Comparison of ENCODE assay signal across 15 cellular contexts in genomic region chr12:122944588-122944987, GRCh38. TPM values are rescaled to one million over a fixed set of nuclear protein-coding genes. Genes with fewer than 3 reads are reported as not detected.
DNase-seq lines count a peak whose midpoint lies in the region; ATAC-seq lines count a peak whose summit lies in the region.
"Had no signal": no experiment of that assay in that cellular context is flagged by ENCODE, and none has a peak within 500 bp of the region (broad histone marks: within the 10 kb centered on the region; RNA-seq: fewer than 3 reads in every experiment).

No MANE protein-coding gene starts in this region.

- no peak for ATAC-seq in effector memory CD8-positive, alpha-beta T cell (replicated peaks)
- ATAC-seq in activated naive CD8-positive, alpha-beta T cell treated with anti-CD3 and anti-CD28 coated beads, Interleukin-2, amount 50 U/mL, for 24 hours, result no peak
- ATAC-seq in HG03108 (IDR thresholded peaks at IDR 0.05; ENCODE audit: unreplicated experiment) (no peak), HG03025 (IDR thresholded peaks at IDR 0.05; ENCODE audit: low FRiP score, unreplicated experiment) (no peak)

- no peaks in the 10 kb centered on the region for H3K9me3 Mint-ChIP-seq in effector memory CD8-positive, alpha-beta T cell
- H3K9me3 Mint-ChIP-seq in T-helper 2 cell treated with Interferon-gamma antibody and Interleukin-4, amounts not matched to agents 5 μg/mL and 100 μg/mL, for 36 hours, result no peaks in the 10 kb centered on the region
- no peaks in the 10 kb centered on the region for H3K9me3 Mint-ChIP-seq in activated naive CD8-positive, alpha-beta T cell treated with anti-CD3 and anti-CD28 coated beads, Interleukin-2, amount 50 U/mL, for 24 hours
- H3K9me3 Mint-ChIP-seq: activated CD4-positive, alpha-beta T cell treated with anti-CD3 and anti-CD28 coated beads, Interleukin-2, amount 10 ng/mL, durations not matched to agents 7 days and 5 days; central memory CD8-positive, alpha-beta T cell; IgD-negative memory B cell had no signal

- peak overlapping the region; percentile 35 to 57 for H3K27ac Mint-ChIP-seq in effector memory CD8-positive, alpha-beta T cell
- no peak overlapping the region for H3K27ac Mint-ChIP-seq in T-helper 2 cell treated with Interferon-gamma antibody and Interleukin-4, amounts not matched to agents 5 μg/mL and 100 μg/mL, for 36 hours
- H3K27ac Mint-ChIP-seq in activated naive CD8-positive, alpha-beta T cell treated with anti-CD3 and anti-CD28 coated beads, Interleukin-2, amount 50 U/mL, for 24 hours, result no peak overlapping the region
- H3K27ac Mint-ChIP-seq: IgD-negative memory B cell had no signal

- peaks cover 28 to 38% of the 10 kb centered on the region in 2 donors for H3K4me1 Mint-ChIP-seq in effector memory CD8-positive, alpha-beta T cell (ENCODE audit: low read depth in 2 of 2)
- peaks cover 17% of the 10 kb centered on the region for H3K4me1 Mint-ChIP-seq in T-helper 2 cell treated with Interferon-gamma antibody and Interleukin-4, amounts not matched to agents 5 μg/mL and 100 μg/mL, for 36 hours (ENCODE audit: low read depth)
- H3K4me1 Mint-ChIP-seq in activated naive CD8-positive, alpha-beta T cell treated with anti-CD3 and anti-CD28 coated beads, Interleukin-2, amount 50 U/mL, for 24 hours, result peaks cover 33% of the 10 kb centered on the region

- H3K4me3 Mint-ChIP-seq in effector memory CD8-positive, alpha-beta T cell, result no peak overlapping the region
- no peak overlapping the region for H3K4me3 Mint-ChIP-seq in T-helper 2 cell treated with Interferon-gamma antibody and Interleukin-4, amounts not matched to agents 5 μg/mL and 100 μg/mL, for 36 hours
- H3K4me3 Mint-ChIP-seq in activated naive CD8-positive, alpha-beta T cell treated with anti-CD3 and anti-CD28 coated beads, Interleukin-2, amount 50 U/mL, for 24 hours, result no peak overlapping the region
- H3K4me3 Mint-ChIP-seq: activated CD4-positive, alpha-beta T cell treated with anti-CD3 and anti-CD28 coated beads, Interleukin-2, amount 10 ng/mL, durations not matched to agents 7 days and 5 days; central memory CD8-positive, alpha-beta T cell; IgD-negative memory B cell had no signal

- peak; percentile 41 for DNase-seq in AG08395 (ENCODE audit: low spot score)
- DNase-seq in NCI-H446 treated with DMSO at 0.1 percent for 48 hours (lab: John Stamatoyannopoulos, UW), result peak; percentile 73
- DNase-seq in effector memory CD8-positive, alpha-beta T cell, result no peak
- peak; percentile 48 for DNase-seq in mucosa of gallbladder (ENCODE audit: low spot score)
- DNase-seq in T-helper 2 cell treated with Interferon-gamma antibody and Interleukin-4, amounts not matched to agents 5 μg/mL and 100 μg/mL, for 36 hours (ENCODE audit: low spot score), result no peak
- DNase-seq in activated naive CD8-positive, alpha-beta T cell treated with anti-CD3 and anti-CD28 coated beads, Interleukin-2, amount 50 U/mL, for 24 hours, result no peak
- DNase-seq: activated CD4-positive, alpha-beta T cell treated with anti-CD3 and anti-CD28 coated beads, Interleukin-2, amount 10 ng/mL, durations not matched to agents 7 days and 5 days; AML-193; left cardiac atrium; NK-92 treated with Interleukin-12 subunit alpha and Interleukin-12 subunit beta, amount 100 ng/mL, for 24 hours; stimulated activated CD4-positive, alpha-beta T cell treated with anti-CD3 and anti-CD28 coated beads, Interleukin-15, amount 100 ng/mL, for 24 hours had no signal

- H3K36me3 Mint-ChIP-seq in effector memory CD8-positive, alpha-beta T cell (ENCODE audit: insufficient read depth), result peaks cover 11% of the 10 kb centered on the region
- no peaks in the 10 kb centered on the region for H3K36me3 Mint-ChIP-seq in T-helper 2 cell treated with Interferon-gamma antibody and Interleukin-4, amounts not matched to agents 5 μg/mL and 100 μg/mL, for 36 hours (ENCODE audit: low read depth)
- H3K36me3 Mint-ChIP-seq in activated naive CD8-positive, alpha-beta T cell treated with anti-CD3 and anti-CD28 coated beads, Interleukin-2, amount 50 U/mL, for 24 hours (ENCODE audit: low read depth), result no peaks in the 10 kb centered on the region
- H3K36me3 Mint-ChIP-seq: IgD-negative memory B cell had no signal

- no peaks in the 10 kb centered on the region for H3K27me3 Mint-ChIP-seq in effector memory CD8-positive, alpha-beta T cell
- H3K27me3 Mint-ChIP-seq in T-helper 2 cell treated with Interferon-gamma antibody and Interleukin-4, amounts not matched to agents 5 μg/mL and 100 μg/mL, for 36 hours (ENCODE audit: low read depth), result no peaks in the 10 kb centered on the region
- no peaks in the 10 kb centered on the region for H3K27me3 Mint-ChIP-seq in activated naive CD8-positive, alpha-beta T cell treated with anti-CD3 and anti-CD28 coated beads, Interleukin-2, amount 50 U/mL, for 24 hours
- H3K27me3 Mint-ChIP-seq: central memory CD8-positive, alpha-beta T cell; IgD-negative memory B cell had no signal

RNA-seq across cellular contexts. Expression of gene ABCB9, which starts 21.7 kb away (rescaled TPM):
- 11.6 TPM for total RNA-seq in mucosa of gallbladder

RNA-seq across cellular contexts. Expression of gene OGFOD2, which starts 30.5 kb away (rescaled TPM):
- 32.5 TPM for total RNA-seq in mucosa of gallbladder

RNA-seq across cellular contexts. Expression of gene ARL6IP4, which starts 35.9 kb away (rescaled TPM):
- total RNA-seq in mucosa of gallbladder, result 169 TPM

RNA-seq across cellular contexts. Expression of gene VPS37B, which starts 48.7 kb away (rescaled TPM):
- total RNA-seq in mucosa of gallbladder, result 45.8 TPM

Comparison
In these comparisons a context has a peak if more than half of its experiments do, and no peak if none do; other contexts are left out.
1. DNase-seq: peak in AG08395 (single experiment), NCI-H446 treated with DMSO at 0.1 percent for 48 hours (single experiment) and mucosa of gallbladder (single experiment); none in effector memory CD8-positive, alpha-beta T cell (0 of 3), T-helper 2 cell treated with Interferon-gamma antibody and Interleukin-4, amounts not matched to agents 5 μg/mL and 100 μg/mL, for 36 hours (single experiment) and activated naive CD8-positive, alpha-beta T cell treated with anti-CD3 and anti-CD28 coated beads, Interleukin-2, amount 50 U/mL, for 24 hours (single experiment).
2. H3K27ac Mint-ChIP-seq: peak in effector memory CD8-positive, alpha-beta T cell (2 of 2); none in T-helper 2 cell treated with Interferon-gamma antibody and Interleukin-4, amounts not matched to agents 5 μg/mL and 100 μg/mL, for 36 hours (single experiment) and activated naive CD8-positive, alpha-beta T cell treated with anti-CD3 and anti-CD28 coated beads, Interleukin-2, amount 50 U/mL, for 24 hours (single experiment).